In genomic region chr5:140126315-140127012, GRCh38 we compare ENCODE assay signal across 21 cellular contexts. TPM values are rescaled to one million over a fixed set of nuclear protein-coding genes. Genes with fewer than 3 reads are reported as not detected.
A peak's percentile ranks its signal among the peaks of the same experiment; 100 is the strongest.
DNase-seq lines count a peak whose midpoint lies in the region; ATAC-seq, FAIRE-seq and TF ChIP-seq lines count a peak whose summit lies in the region.
"Had no signal": no experiment of that assay in that cellular context is flagged by ENCODE, and none has a peak within 500 bp of the region (broad histone marks: within the 10 kb centered on the region; RNA-seq: fewer than 3 reads in every experiment).

No MANE protein-coding gene starts in this region.

- CTCF ChIA-PET in HepG2 (lab: Yijun Ruan, JAX; ENCODE audit: low intra/inter-chr PET ratio, low total read pairs): no interaction called here

- no peaks in the 10 kb centered on the region for H3K9me1 ChIP-seq in keratinocyte (ENCODE audit: control insufficient read depth, extremely low read depth, insufficient read depth, low read length)

- TF ChIP-seq CTCF in right lobe of liver (IDR thresholded peaks at IDR 0.05) (no peak), HepG2 (CRISPR knock-in tag; IDR thresholded peaks at IDR 0.05) (no peak), VCaP (conservative IDR thresholded peaks at IDR 0.05) (no peak), keratinocyte (optimal IDR thresholded peaks at IDR 0.05 in 1 of 3, IDR thresholded peaks at IDR 0.05 in 1 of 3, conservative IDR thresholded peaks at IDR 0.05 in 1 of 3; ENCODE audit: extremely low read depth in 1 of 3, insufficient read depth in 2 of 3, low read length in 3 of 3) (no peak)

- H3K4me2 ChIP-seq in HepG2 (ENCODE audit: low read depth, low read length): no peak overlapping the region
- no peak overlapping the region for H3K4me2 ChIP-seq in keratinocyte (ENCODE audit: control insufficient read depth, extremely low read depth, insufficient read depth, low read depth, low read length)
- H3K4me2 ChIP-seq: BLaER1 treated with 17β-estradiol and CSF1 and Interleukin-3, amounts not matched to agents 10 nM and 100 nM had no signal

- ATAC-seq in right lobe of liver: peak; percentile 30 to 88 (median 47)
- no peak for ATAC-seq in HepG2
- ATAC-seq in GM21576 (IDR thresholded peaks at IDR 0.05; ENCODE audit: unreplicated experiment): no peak
- ATAC-seq: GM12878 had no signal

- H3K27ac ChIP-seq in right lobe of liver: no peak overlapping the region
- H3K27ac ChIP-seq in HepG2 (ENCODE audit: extremely low read length, insufficient read depth, low read length): no peak overlapping the region
- peak overlapping the region; percentile 71 for H3K27ac ChIP-seq in VCaP
- no peak overlapping the region for H3K27ac ChIP-seq in keratinocyte (ENCODE audit: control insufficient read depth, insufficient read depth, low read length)
- H3K27ac ChIP-seq in small intestine (ENCODE audit: low read depth in 1 of 2, low read length in 1 of 2): no peak overlapping the region
- H3K27ac ChIP-seq: BLaER1 treated with 17β-estradiol and CSF1 and Interleukin-3, amounts not matched to agents 10 nM and 100 nM; GM23248 had no signal

- H3K9me3 ChIP-seq in right lobe of liver: no peaks in the 10 kb centered on the region
- no peaks in the 10 kb centered on the region for H3K9me3 ChIP-seq in HepG2 (ENCODE audit: low read length)
- H3K9me3 ChIP-seq in keratinocyte (ENCODE audit: control insufficient read depth, low read depth, low read length): no peaks in the 10 kb centered on the region
- H3K9me3 ChIP-seq in small intestine (ENCODE audit: control insufficient read depth, low read depth): no peaks in the 10 kb centered on the region
- H3K9me3 ChIP-seq: BLaER1 treated with 17β-estradiol and CSF1 and Interleukin-3, amounts not matched to agents 10 nM and 100 nM; HAP-1 had no signal

- WGBS in right lobe of liver (ENCODE audit: insufficient coverage, low coverage, low lambda C conversion rate, missing lambda C conversion rate): 51% methylated on average over 5 of the region's 6 CpGs
- 93% methylated on average over 6 of the region's 6 CpGs for WGBS in HepG2 (ENCODE audit: low lambda C conversion rate)
- WGBS in small intestine, 3 donors: 60 to 78% (median 61%) methylated on average over 6 of the region's 6 CpGs

- H3K36me3 ChIP-seq in right lobe of liver (no peaks in the 10 kb centered on the region), HepG2 (replicated peaks in 1 of 2; ENCODE audit: control insufficient read depth in 1 of 2, insufficient read depth in 2 of 2, low read length in 2 of 2) (no peaks in the 10 kb centered on the region), keratinocyte (ENCODE audit: control insufficient read depth in 2 of 2, extremely low read depth in 1 of 2, insufficient read depth in 2 of 2, low read length in 2 of 2) (no peaks in the 10 kb centered on the region), small intestine (ENCODE audit: control insufficient read depth in 2 of 2, insufficient read depth in 2 of 2, low read length in 2 of 2) (no peaks in the 10 kb centered on the region)
- H3K36me3 ChIP-seq: BLaER1 treated with 17β-estradiol and CSF1 and Interleukin-3, amounts not matched to agents 10 nM and 100 nM; HAP-1 had no signal

- POLR2A ChIA-PET in HepG2 (lab: Yijun Ruan, JAX): no interaction called here

- no peak for DNase-seq in right lobe of liver
- DNase-seq in HepG2 (ENCODE audit: low spot score): no peak
- no peak for DNase-seq in keratinocyte (ENCODE audit: low read depth, low spot score)
- peak; percentile 85 for DNase-seq in small intestine
- no peak for DNase-seq in T-helper 1 cell
- no peak for DNase-seq in NCI-H2171 treated with DMSO at 0.1 percent for 48 hours (lab: John Stamatoyannopoulos, UW)
- DNase-seq: 8988T; CD4-positive, CD25-positive, alpha-beta regulatory T cell; CD8-positive, alpha-beta memory T cell; COR-L47; DMS 273 treated with DMSO at 0.1 percent for 48 hours; DMS53; DND-41; EL; GM23248 had no signal

- dilution Hi-C loops in keratinocyte (cut with MboI; ENCODE audit: extremely low pct_ligation_motif_present, low sequenced_read_pairs): no loop called here

- FAIRE-seq in HepG2 (lab: Jason Lieb, UNC) (no peak), keratinocyte (lab: Jason Lieb, UNC) (peak; percentile 32), small intestine (lab: Jason Lieb, UNC) (peak; percentile 59)
- FAIRE-seq: GM12878, GM19239 had no signal

- H4K20me1 ChIP-seq in HepG2 (ENCODE audit: insufficient read depth, low read length) (no peaks in the 10 kb centered on the region), keratinocyte (ENCODE audit: control insufficient read depth, extremely low read depth, insufficient read depth, low read length) (no peaks in the 10 kb centered on the region)

- H3K9ac ChIP-seq in HepG2 (ENCODE audit: insufficient read depth, low read depth, low read length) (no peak overlapping the region), keratinocyte (ENCODE audit: control insufficient read depth, extremely low read depth, insufficient read depth, low read length) (no peak overlapping the region)
- H3K9ac ChIP-seq: BLaER1 treated with 17β-estradiol and CSF1 and Interleukin-3, amounts not matched to agents 10 nM and 100 nM; GM23248 had no signal

- in situ Hi-C loops in HepG2 (cut with HindIII; ENCODE audit: extremely low pct_ligation_motif_present, low pct_unique_long_range_greater_than_20kb): no loop called here

- intact Hi-C loops in right lobe of liver (cut with DNase I): no loop called here
- intact Hi-C loops in HepG2 (cut with micrococcal nuclease; ENCODE audit: unreplicated experiment): no loop called here

- no peak for TF ChIP-seq RAD21 in HepG2 (CRISPR knock-in tag; IDR thresholded peaks at IDR 0.05)

- peaks cover 15% of the 10 kb centered on the region for H3K79me2 ChIP-seq in HepG2 (ENCODE audit: insufficient read depth, low read length)
- H3K79me2 ChIP-seq in keratinocyte (ENCODE audit: control insufficient read depth, insufficient read depth, low read length): peaks cover 4% of the 10 kb centered on the region

- no peaks in the 10 kb centered on the region for H3K27me3 ChIP-seq in right lobe of liver
- no peaks in the 10 kb centered on the region for H3K27me3 ChIP-seq in HepG2 (ENCODE audit: control insufficient read depth in 1 of 2, insufficient read depth in 2 of 2, low read length in 2 of 2)
- no peaks in the 10 kb centered on the region for H3K27me3 ChIP-seq in keratinocyte (ENCODE audit: control insufficient read depth, extremely low read depth, insufficient read depth, low read length)
- H3K27me3 ChIP-seq in small intestine (ENCODE audit: control insufficient read depth in 2 of 2, insufficient read depth in 2 of 2, low read length in 2 of 2): no peaks in the 10 kb centered on the region
- H3K27me3 ChIP-seq: BLaER1 treated with 17β-estradiol and CSF1 and Interleukin-3, amounts not matched to agents 10 nM and 100 nM had no signal

- TF ChIP-seq EP300 in HepG2 (IDR thresholded peaks at IDR 0.05; ENCODE audit: low read depth in 2 of 2, low read length in 2 of 2) (no peak), HepG2 (CRISPR knock-in tag; IDR thresholded peaks at IDR 0.05; ENCODE audit: borderline replicate concordance) (no peak)

- BruUV-seq in HepG2 (replicated peaks; lab: Mats Ljungman, UMichigan): no TSS peak

- peaks cover 0 to 23% (median 0%) of the 10 kb centered on the region in 4 donors for H3K4me1 ChIP-seq in right lobe of liver
- H3K4me1 ChIP-seq in HepG2 (ENCODE audit: insufficient read depth, low read length): no peaks in the 10 kb centered on the region
- H3K4me1 ChIP-seq in keratinocyte (ENCODE audit: control insufficient read depth, extremely low read depth, insufficient read depth, low read length): peaks cover 5% of the 10 kb centered on the region
- peaks cover 2% of the 10 kb centered on the region in 2 donors for H3K4me1 ChIP-seq in small intestine (ENCODE audit: control insufficient read depth in 2 of 2, insufficient read depth in 1 of 2, low read depth in 1 of 2, low read length in 1 of 2)

- no peak overlapping the region for H2AFZ ChIP-seq in HepG2 (ENCODE audit: low read length)
- no peak overlapping the region for H2AFZ ChIP-seq in keratinocyte (ENCODE audit: control insufficient read depth, low read length)
- H2AFZ ChIP-seq: GM23248 had no signal

- H3K4me3 ChIP-seq in right lobe of liver (no peak overlapping the region), HepG2 (replicated peaks in 1 of 3; ENCODE audit: insufficient read depth in 1 of 3, low read depth in 2 of 3, low read length in 3 of 3) (no peak overlapping the region), keratinocyte (ENCODE audit: control insufficient read depth in 2 of 3, extremely low read depth in 1 of 3, insufficient read depth in 2 of 3, low read depth in 1 of 3, low read length in 3 of 3) (no peak overlapping the region), small intestine (ENCODE audit: low read depth in 1 of 2, low read length in 2 of 2) (no peak overlapping the region)
- H3K4me3 ChIP-seq: BLaER1 treated with 17β-estradiol and CSF1 and Interleukin-3, amounts not matched to agents 10 nM and 100 nM; GM12878; GM23248; HAP-1 had no signal

- TF ChIP-seq POLR2A in right lobe of liver (IDR thresholded peaks at IDR 0.05) (no peak), HepG2 (IDR thresholded peaks at IDR 0.05; ENCODE audit: insufficient read depth in 1 of 2, low read depth in 2 of 2, low read length in 2 of 2) (no peak)

RNA-seq across cellular contexts. Expression of gene IGIP, which starts 0.7 kb away (rescaled TPM):
- total RNA-seq in right lobe of liver (1 to 10 TPM; 4.4 to 7.1 (median 6.5) TPM), HepG2 (2016; rRNA removed; fragmentation: Illumina TruSeq; extraction: Trizol) (2.1 and 2.4 TPM in 2 replicates)
- 0.09 and 0.10 TPM in 2 replicates for total RNA-seq in HepG2 (2016; cell fraction: cytosol; rRNA removed; fragmentation: Illumina TruSeq; extraction: Trizol; ENCODE audit: low read depth)
- 1.8 and 2.2 TPM in 2 replicates for total RNA-seq in HepG2 (2016; cell fraction: insoluble cytoplasmic fraction; rRNA removed; fragmentation: Illumina TruSeq; extraction: Trizol)
- 0.34 and 0.59 TPM in 2 replicates for total RNA-seq in HepG2 (2016; cell fraction: membrane; rRNA removed; fragmentation: Illumina TruSeq; extraction: Trizol)
- 8.3 and 8.9 TPM in 2 replicates for total RNA-seq in HepG2 (2016; cell fraction: nucleus; rRNA removed; fragmentation: Illumina TruSeq; extraction: Trizol)
- polyA plus RNA-seq in HepG2 (2011; rRNA removed) (1.4 and 1.7 TPM in 2 replicates), keratinocyte (0.69 to 1.5 TPM (median 1.3 TPM) in 3 replicates), small intestine (1 to 10 TPM; 4.6 to 8.3 (median 7.6) TPM)
- polyA plus RNA-seq in HepG2 (2011; cell fraction: cytosol; rRNA removed): 0.51 and 0.97 TPM in 2 replicates
- polyA plus RNA-seq in HepG2 (2011; cell fraction: nucleus; rRNA removed): 3.2 and 4.1 TPM in 2 replicates
- 3.6 TPM in 2 replicates for polyA plus RNA-seq in HepG2 (2012)
- polyA plus RNA-seq in HepG2 (2016; cell fraction: cytosol; fragmentation: Illumina TruSeq; extraction: Trizol; ENCODE audit: low read depth): 0.14 TPM in 1 of 2 replicates, not detected in the other
- polyA plus RNA-seq in HepG2 (2016; cell fraction: insoluble cytoplasmic fraction; fragmentation: Illumina TruSeq; extraction: Trizol; ENCODE audit: low read depth): 1.4 and 1.5 TPM in 2 replicates
- polyA plus RNA-seq in HepG2 (2016; cell fraction: membrane; fragmentation: Illumina TruSeq; extraction: Trizol; ENCODE audit: low read depth): 0.10 and 0.17 TPM in 2 replicates
- 4.7 and 5.2 TPM in 2 replicates for polyA plus RNA-seq in HepG2 (2016; cell fraction: nucleus; fragmentation: Illumina TruSeq; extraction: Trizol; ENCODE audit: insufficient read depth, low read depth)
- 1.4 and 1.8 TPM in 2 replicates for polyA minus RNA-seq in HepG2 (2011; rRNA and poly(A)+ RNA removed; ENCODE audit: low replicate concordance)
- polyA minus RNA-seq in HepG2 (2011; cell fraction: cytosol; rRNA and poly(A)+ RNA removed): 1.4 and 1.7 TPM in 2 replicates
- polyA minus RNA-seq in HepG2 (2011; cell fraction: nucleus; rRNA and poly(A)+ RNA removed): 11.8 and 12.3 TPM in 2 replicates
- 1.7 TPM for polyA plus RNA-seq in keratinocyte (2011; ENCODE audit: low read depth)
- 0.53 and 0.91 TPM in 2 replicates for polyA plus RNA-seq in keratinocyte (2011; cell fraction: cytosol; rRNA removed)
- polyA plus RNA-seq in keratinocyte (2011; cell fraction: nucleus; rRNA removed): 3.2 and 4.5 TPM in 2 replicates
- polyA plus RNA-seq in keratinocyte (2012; ENCODE audit: low replicate concordance): 1.3 and 4.8 TPM in 2 replicates
- polyA minus RNA-seq in keratinocyte: 0.59 to 2.9 TPM (median 2.5 TPM) in 3 replicates
- polyA minus RNA-seq in keratinocyte (2011; cell fraction: cytosol; rRNA and poly(A)+ RNA removed): 1.5 TPM
- 2.0 and 5.0 TPM in 2 replicates for polyA minus RNA-seq in keratinocyte (2011; cell fraction: nucleus; rRNA and poly(A)+ RNA removed)

RNA-seq across cellular contexts. Expression of gene PURA, which starts 12.6 kb away (rescaled TPM):
- total RNA-seq in right lobe of liver (10 to 100 TPM in 4 of 6 experiments, 1 to 10 TPM in 2; 8.7 to 14.1 (median 12.1) TPM), HepG2 (2016; rRNA removed; fragmentation: Illumina TruSeq; extraction: Trizol) (5.0 and 6.8 TPM in 2 replicates)
- total RNA-seq in HepG2 (2016; cell fraction: cytosol; rRNA removed; fragmentation: Illumina TruSeq; extraction: Trizol; ENCODE audit: low read depth): 0.30 and 0.97 TPM in 2 replicates
- 4.7 and 5.6 TPM in 2 replicates for total RNA-seq in HepG2 (2016; cell fraction: insoluble cytoplasmic fraction; rRNA removed; fragmentation: Illumina TruSeq; extraction: Trizol)
- total RNA-seq in HepG2 (2016; cell fraction: membrane; rRNA removed; fragmentation: Illumina TruSeq; extraction: Trizol): 2.4 and 2.5 TPM in 2 replicates
- total RNA-seq in HepG2 (2016; cell fraction: nucleus; rRNA removed; fragmentation: Illumina TruSeq; extraction: Trizol): 12.4 and 12.9 TPM in 2 replicates
- polyA plus RNA-seq in HepG2 (2011; rRNA removed) (1.9 and 2.0 TPM in 2 replicates), keratinocyte (2.2 to 4.1 TPM (median 3.0 TPM) in 3 replicates), small intestine (1 to 10 TPM; 4.8 to 9.6 (median 7.0) TPM)
- polyA plus RNA-seq in HepG2 (2011; cell fraction: cytosol; rRNA removed): 1.0 and 1.4 TPM in 2 replicates
- 2.3 and 2.9 TPM in 2 replicates for polyA plus RNA-seq in HepG2 (2011; cell fraction: nucleus; rRNA removed)
- polyA plus RNA-seq in HepG2 (2012): 4.9 and 5.4 TPM in 2 replicates
- polyA plus RNA-seq in HepG2 (2016; cell fraction: cytosol; fragmentation: Illumina TruSeq; extraction: Trizol; ENCODE audit: low read depth): 0.85 and 1.1 TPM in 2 replicates
- 5.5 and 6.1 TPM in 2 replicates for polyA plus RNA-seq in HepG2 (2016; cell fraction: insoluble cytoplasmic fraction; fragmentation: Illumina TruSeq; extraction: Trizol; ENCODE audit: low read depth)
- polyA plus RNA-seq in HepG2 (2016; cell fraction: membrane; fragmentation: Illumina TruSeq; extraction: Trizol; ENCODE audit: low read depth): 1.4 and 1.9 TPM in 2 replicates
- 6.2 and 7.4 TPM in 2 replicates for polyA plus RNA-seq in HepG2 (2016; cell fraction: nucleus; fragmentation: Illumina TruSeq; extraction: Trizol; ENCODE audit: insufficient read depth, low read depth)
- polyA minus RNA-seq in HepG2 (2011; rRNA and poly(A)+ RNA removed; ENCODE audit: low replicate concordance): 2.9 and 3.8 TPM in 2 replicates
- polyA minus RNA-seq in HepG2 (2011; cell fraction: cytosol; rRNA and poly(A)+ RNA removed): 5.7 and 6.0 TPM in 2 replicates
- polyA minus RNA-seq in HepG2 (2011; cell fraction: nucleus; rRNA and poly(A)+ RNA removed): 26.4 and 31.0 TPM in 2 replicates
- polyA plus RNA-seq in keratinocyte (2011; ENCODE audit: low read depth): 4.8 TPM
- 2.1 and 2.9 TPM in 2 replicates for polyA plus RNA-seq in keratinocyte (2011; cell fraction: cytosol; rRNA removed)
- 3.1 and 4.3 TPM in 2 replicates for polyA plus RNA-seq in keratinocyte (2011; cell fraction: nucleus; rRNA removed)
- polyA plus RNA-seq in keratinocyte (2012; ENCODE audit: low replicate concordance): 4.9 and 5.4 TPM in 2 replicates
- 1.6 to 6.1 TPM (median 2.9 TPM) in 3 replicates for polyA minus RNA-seq in keratinocyte
- 5.2 TPM for polyA minus RNA-seq in keratinocyte (2011; cell fraction: cytosol; rRNA and poly(A)+ RNA removed)
- polyA minus RNA-seq in keratinocyte (2011; cell fraction: nucleus; rRNA and poly(A)+ RNA removed): 5.6 and 9.9 TPM in 2 replicates

RNA-seq across cellular contexts. Expression of gene CYSTM1, which starts 48.5 kb away (rescaled TPM):
- total RNA-seq in right lobe of liver: 10 to 100 TPM; 15.5 to 78.0 (median 29.8) TPM
- 40.0 and 52.7 TPM in 2 replicates for total RNA-seq in HepG2 (2016; rRNA removed; fragmentation: Illumina TruSeq; extraction: Trizol)
- total RNA-seq in HepG2 (2016; cell fraction: cytosol; rRNA removed; fragmentation: Illumina TruSeq; extraction: Trizol; ENCODE audit: low read depth): 16.3 and 21.9 TPM in 2 replicates
- total RNA-seq in HepG2 (2016; cell fraction: insoluble cytoplasmic fraction; rRNA removed; fragmentation: Illumina TruSeq; extraction: Trizol): 37.6 and 58.4 TPM in 2 replicates
- 15.0 and 21.9 TPM in 2 replicates for total RNA-seq in HepG2 (2016; cell fraction: membrane; rRNA removed; fragmentation: Illumina TruSeq; extraction: Trizol)
- total RNA-seq in HepG2 (2016; cell fraction: nucleus; rRNA removed; fragmentation: Illumina TruSeq; extraction: Trizol): 17.2 and 20.7 TPM in 2 replicates
- polyA plus RNA-seq in HepG2 (2011; rRNA removed): 73.4 and 85.0 TPM in 2 replicates
- polyA plus RNA-seq in HepG2 (2011; cell fraction: cytosol; rRNA removed): 80.7 and 95.8 TPM in 2 replicates
- polyA plus RNA-seq in HepG2 (2011; cell fraction: nucleus; rRNA removed): 17.5 and 23.1 TPM in 2 replicates
- polyA plus RNA-seq in HepG2 (2012): 32.8 and 35.3 TPM in 2 replicates
- 23.1 and 29.4 TPM in 2 replicates for polyA plus RNA-seq in HepG2 (2016; cell fraction: cytosol; fragmentation: Illumina TruSeq; extraction: Trizol; ENCODE audit: low read depth)
- polyA plus RNA-seq in HepG2 (2016; cell fraction: insoluble cytoplasmic fraction; fragmentation: Illumina TruSeq; extraction: Trizol; ENCODE audit: low read depth): 83.1 and 90.8 TPM in 2 replicates
- polyA plus RNA-seq in HepG2 (2016; cell fraction: membrane; fragmentation: Illumina TruSeq; extraction: Trizol; ENCODE audit: low read depth): 20.1 and 22.6 TPM in 2 replicates
- polyA plus RNA-seq in HepG2 (2016; cell fraction: nucleus; fragmentation: Illumina TruSeq; extraction: Trizol; ENCODE audit: insufficient read depth, low read depth): 32.0 and 35.2 TPM in 2 replicates
- polyA minus RNA-seq in HepG2 (2011; rRNA and poly(A)+ RNA removed; ENCODE audit: low replicate concordance): 67.0 and 122 TPM in 2 replicates
- 18.4 and 25.9 TPM in 2 replicates for polyA minus RNA-seq in HepG2 (2011; cell fraction: cytosol; rRNA and poly(A)+ RNA removed)
- polyA minus RNA-seq in HepG2 (2011; cell fraction: nucleus; rRNA and poly(A)+ RNA removed): 12.2 and 14.5 TPM in 2 replicates
- 34.3 to 65.6 TPM (median 35.6 TPM) in 3 replicates for polyA plus RNA-seq in keratinocyte
- 15.8 TPM for polyA plus RNA-seq in keratinocyte (2011; ENCODE audit: low read depth)
- 51.0 and 53.1 TPM in 2 replicates for polyA plus RNA-seq in keratinocyte (2011; cell fraction: cytosol; rRNA removed)
- 17.1 and 26.2 TPM in 2 replicates for polyA plus RNA-seq in keratinocyte (2011; cell fraction: nucleus; rRNA removed)
- 43.3 and 61.3 TPM in 2 replicates for polyA plus RNA-seq in keratinocyte (2012; ENCODE audit: low replicate concordance)
- 18.4 to 53.5 TPM (median 48.4 TPM) in 3 replicates for polyA minus RNA-seq in keratinocyte
- polyA minus RNA-seq in keratinocyte (2011; cell fraction: cytosol; rRNA and poly(A)+ RNA removed): 40.1 TPM
- polyA minus RNA-seq in keratinocyte (2011; cell fraction: nucleus; rRNA and poly(A)+ RNA removed): 7.8 and 9.0 TPM in 2 replicates
- polyA plus RNA-seq in small intestine: 100 to 1,000 TPM; 273 to 884 (median 819) TPM

Comparison
In these comparisons a context has a peak if more than half of its experiments do, and no peak if none do; other contexts are left out.
1. ATAC-seq: peak in right lobe of liver (4 of 4); none in HepG2 (single experiment) and GM21576 (single experiment).